Comparison of ENCODE assay signal across 39 cellular contexts in the genomic region with DNA sequence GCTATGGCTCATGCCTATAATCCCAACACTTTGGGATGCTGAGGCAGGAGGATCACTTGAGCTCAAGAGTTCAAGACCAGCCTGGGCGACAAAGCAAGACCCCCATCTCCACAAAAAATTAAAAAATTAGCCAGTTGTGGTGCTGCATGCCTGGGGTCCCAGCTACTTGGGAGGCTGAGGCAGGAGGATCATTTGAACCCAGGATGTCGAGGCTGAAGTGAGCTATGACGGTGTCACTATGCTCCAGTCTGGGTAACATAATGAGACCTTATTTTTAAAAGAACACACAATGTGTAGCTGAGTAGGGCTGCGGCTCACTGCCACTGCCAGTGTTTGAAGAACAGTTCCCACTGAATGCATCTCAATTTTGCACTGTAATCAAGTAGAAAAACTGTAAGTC. TPM values are rescaled to one million over a fixed set of nuclear protein-coding genes. Genes with fewer than 3 reads are reported as not detected.
"Had no signal": no experiment of that assay in that cellular context is flagged by ENCODE, and none has a peak within 500 bp of the region (broad histone marks: within the 10 kb centered on the region; RNA-seq: fewer than 3 reads in every experiment).

No MANE protein-coding gene starts in this region.

- DNase-seq: Karpas-422, Kasumi-1, MG63, MM.1S, MV-4-11, NCI-H1048, NCI-H1092, NCI-H1092 treated with DMSO at 0.1 percent for 48 hours, NCI-H1105, NCI-H1105 treated with DMSO at 0.1 percent for 48 hours, NCI-H1417, NCI-H1417 treated with DMSO at 0.1 percent for 48 hours, NCI-H1436, NCI-H1436 treated with DMSO at 0.1 percent for 48 hours, NCI-H146, NCI-H1694, NCI-H1694 treated with DMSO at 0.1 percent for 48 hours, NCI-H187, NCI-H187 treated with DMSO at 0.1 percent for 48 hours, NCI-H1930, NCI-H2029, NCI-H2029 treated with DMSO at 0.1 percent for 48 hours, NCI-H2081, NCI-H2081 treated with DMSO at 0.1 percent for 48 hours, NCI-H2107, NCI-H2171, NCI-H2171 treated with DMSO at 0.1 percent for 48 hours, NCI-H2227 treated with DMSO at 0.1 percent for 48 hours, NCI-H226, NCI-H345, NCI-H446, NCI-H446 treated with DMSO at 0.1 percent for 48 hours, NCI-H510A, NCI-H510A treated with DMSO at 0.1 percent for 48 hours had no signal

- H3K27me3 ChIP-seq: MG63 had no signal

- H3K27ac ChIP-seq: KMS-11 had no signal

- H3K9ac ChIP-seq: KMS-11 had no signal

- H3K9me3 ChIP-seq: MG63 had no signal

- H3K4me3 ChIP-seq: MG63 had no signal

- H3K36me3 ChIP-seq: MG63 had no signal

RNA-seq across cellular contexts. Expression of a gene that starts 7.1 kb away (rescaled TPM):
- total RNA-seq: LHCN-M2, M059J, MCF 10A, NCI-H460 had no signal
